Comparison of ENCODE assay signal across 21 cellular contexts in genomic region chr7:28981282-28981555, GRCh38. TPM values are rescaled to one million over a fixed set of nuclear protein-coding genes. Genes with fewer than 3 reads are reported as not detected.
"Had no signal": no experiment of that assay in that cellular context is flagged by ENCODE, and none has a peak within 500 bp of the region (broad histone marks: within the 10 kb centered on the region; RNA-seq: fewer than 3 reads in every experiment).

No MANE protein-coding gene starts in this region.

- DNase-seq: activated B cell treated with CpG ODN at 0.5 μM for 24 hours; activated CD4-positive, alpha-beta T cell treated with anti-CD3 and anti-CD28 coated beads for 36 hours; activated CD4-positive, alpha-beta T cell treated with anti-CD3 and anti-CD28 coated beads, Interleukin-2, amount 50 U/mL, for 4 hours; activated CD8-positive, alpha-beta memory T cell treated with anti-CD3 and anti-CD28 coated beads for 24 hours; activated CD8-positive, alpha-beta memory T cell treated with anti-CD3 and anti-CD28 coated beads, Interleukin-2, amount 50 U/mL, for 4 hours; activated naive CD4-positive, alpha-beta T cell treated with anti-CD3 and anti-CD28 coated beads for 36 hours; activated T-cell treated with anti-CD3 and anti-CD28 coated beads, Interleukin-2, amount 50 U/mL, for 24 hours; effector CD4-positive, alpha-beta T cell; glutamatergic neuron; naive thymus-derived CD8-positive, alpha-beta T cell; retina; sigmoid colon; stimulated activated CD4-positive, alpha-beta T cell treated with anti-CD3 and anti-CD28 coated beads, Interleukin-4, amount 100 ng/mL, for 1 hour; stimulated activated naive CD4-positive, alpha-beta T cell treated with Interleukin-2 at 50 U/mL for 16 hours; T1000; upper lobe of right lung had no signal

- H3K4me1 Mint-ChIP-seq: activated B cell treated with CpG ODN at 0.5 μM for 24 hours; activated CD4-positive, alpha-beta T cell treated with anti-CD3 and anti-CD28 coated beads for 36 hours; activated T-helper 17 cell treated with anti-CD3 and anti-CD28 coated beads, Interleukin-2, amount 50 U/mL, for 72 hours; naive thymus-derived CD8-positive, alpha-beta T cell had no signal

- H3K4me3 Mint-ChIP-seq: activated B cell treated with CpG ODN at 0.5 μM for 24 hours; activated CD4-positive, alpha-beta T cell treated with anti-CD3 and anti-CD28 coated beads for 36 hours; activated naive CD4-positive, alpha-beta T cell treated with anti-CD3 and anti-CD28 coated beads for 36 hours; activated T-cell treated with anti-CD3 and anti-CD28 coated beads, Interleukin-2, amount 50 U/mL, for 24 hours; activated T-helper 17 cell treated with anti-CD3 and anti-CD28 coated beads, Interleukin-2, amount 50 U/mL, for 72 hours; dendritic cell treated with granulocyte-macrophage colony-stimulating factor and Interleukin-4, amounts not matched to agents 40 ng/mL and 50 ng/mL, for 4 days; naive thymus-derived CD8-positive, alpha-beta T cell; T-helper 1 cell treated with Interleukin-12 subunit alpha and Interleukin-12 subunit beta and Interleukin-4 antibody, amounts not matched to agents 30 μg/mL and 1 μg/mL, for 36 hours had no signal

- H3K27me3 ChIP-seq: cardiac muscle cell, sigmoid colon, upper lobe of right lung had no signal

- H3K27ac ChIP-seq: cardiac muscle cell, foreskin keratinocyte, sigmoid colon, upper lobe of right lung had no signal

- H3K36me3 Mint-ChIP-seq: naive thymus-derived CD8-positive, alpha-beta T cell had no signal

- H3K9me3 Mint-ChIP-seq: activated B cell treated with CpG ODN at 0.5 μM for 24 hours; activated naive CD4-positive, alpha-beta T cell treated with anti-CD3 and anti-CD28 coated beads for 36 hours; activated T-cell treated with anti-CD3 and anti-CD28 coated beads, Interleukin-2, amount 50 U/mL, for 24 hours; activated T-helper 17 cell treated with anti-CD3 and anti-CD28 coated beads, Interleukin-2, amount 50 U/mL, for 72 hours; dendritic cell treated with granulocyte-macrophage colony-stimulating factor and Interleukin-4, amounts not matched to agents 40 ng/mL and 50 ng/mL, for 4 days; naive thymus-derived CD8-positive, alpha-beta T cell; T-helper 1 cell treated with Interleukin-12 subunit alpha and Interleukin-12 subunit beta and Interleukin-4 antibody, amounts not matched to agents 30 μg/mL and 1 μg/mL, for 36 hours had no signal

- H3K27ac Mint-ChIP-seq: activated B cell treated with CpG ODN at 0.5 μM for 24 hours; activated CD4-positive, alpha-beta T cell treated with anti-CD3 and anti-CD28 coated beads for 36 hours; activated naive CD4-positive, alpha-beta T cell treated with anti-CD3 and anti-CD28 coated beads for 36 hours; activated T-cell treated with anti-CD3 and anti-CD28 coated beads, Interleukin-2, amount 50 U/mL, for 24 hours; activated T-helper 17 cell treated with anti-CD3 and anti-CD28 coated beads, Interleukin-2, amount 50 U/mL, for 72 hours; dendritic cell treated with granulocyte-macrophage colony-stimulating factor and Interleukin-4, amounts not matched to agents 40 ng/mL and 50 ng/mL, for 4 days; naive thymus-derived CD8-positive, alpha-beta T cell; T-helper 1 cell treated with Interleukin-12 subunit alpha and Interleukin-12 subunit beta and Interleukin-4 antibody, amounts not matched to agents 30 μg/mL and 1 μg/mL, for 36 hours had no signal

- H3K4me3 ChIP-seq: cardiac muscle cell, sigmoid colon, upper lobe of right lung had no signal

- ATAC-seq: activated CD4-positive, alpha-beta T cell treated with anti-CD3 and anti-CD28 coated beads for 36 hours; activated T-helper 17 cell treated with anti-CD3 and anti-CD28 coated beads, Interleukin-2, amount 50 U/mL, for 72 hours; naive thymus-derived CD8-positive, alpha-beta T cell had no signal

- H3K9me3 ChIP-seq: sigmoid colon, upper lobe of right lung had no signal

- H3K36me3 ChIP-seq: cardiac muscle cell, sigmoid colon, upper lobe of right lung had no signal

RNA-seq across cellular contexts. Expression of gene TRIL, which starts 23.1 kb away (rescaled TPM):
- total RNA-seq: activated B cell treated with CpG ODN at 0.5 μM for 24 hours; activated CD4-positive, alpha-beta T cell treated with anti-CD3 and anti-CD28 coated beads for 36 hours; activated naive CD4-positive, alpha-beta T cell treated with anti-CD3 and anti-CD28 coated beads for 36 hours; activated T-helper 17 cell treated with anti-CD3 and anti-CD28 coated beads, Interleukin-2, amount 50 U/mL, for 72 hours; foreskin keratinocyte; naive thymus-derived CD8-positive, alpha-beta T cell had no signal
